2 cellular contexts compared by ENCODE assay signal in the genomic region with DNA sequence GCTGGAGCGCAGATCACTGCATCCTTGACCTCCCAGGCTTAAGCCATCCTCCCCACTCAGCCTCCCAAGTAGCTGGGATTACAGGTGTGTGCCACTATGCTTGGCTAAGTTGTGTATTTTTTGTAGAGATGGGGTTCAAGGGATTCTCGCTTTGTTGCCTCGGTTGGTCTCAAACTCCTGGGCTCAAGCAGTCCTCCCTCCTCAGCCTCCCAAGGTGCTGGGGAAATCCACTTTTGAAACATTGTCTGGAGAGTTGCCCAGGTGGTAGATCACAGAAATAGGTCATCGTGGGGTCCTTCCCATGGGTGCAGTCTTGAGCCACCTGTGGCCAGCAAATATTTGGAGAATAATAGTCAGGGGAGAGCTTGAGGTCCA.
TF ChIP-seq lines count a peak whose summit lies in the region.

No MANE protein-coding gene starts in this region.

TF ChIP-seq in A549, 52 proteins besides CTCF, POLR2A, EP300 and RAD21 (continued from another document):
- TF ChIP-seq CHD2 (IDR thresholded peaks at IDR 0.05; ENCODE audit: low read length, partially characterized antibody) = no peak
- TF ChIP-seq ZSCAN20 (CRISPR knock-in tag; IDR thresholded peaks at IDR 0.05) = no peak
- no peak for TF ChIP-seq CBX2 (IDR thresholded peaks at IDR 0.05; ENCODE audit: borderline replicate concordance, low read depth)
- TF ChIP-seq SMC3 (IDR thresholded peaks at IDR 0.05) = no peak
- TF ChIP-seq, protein P1, sequence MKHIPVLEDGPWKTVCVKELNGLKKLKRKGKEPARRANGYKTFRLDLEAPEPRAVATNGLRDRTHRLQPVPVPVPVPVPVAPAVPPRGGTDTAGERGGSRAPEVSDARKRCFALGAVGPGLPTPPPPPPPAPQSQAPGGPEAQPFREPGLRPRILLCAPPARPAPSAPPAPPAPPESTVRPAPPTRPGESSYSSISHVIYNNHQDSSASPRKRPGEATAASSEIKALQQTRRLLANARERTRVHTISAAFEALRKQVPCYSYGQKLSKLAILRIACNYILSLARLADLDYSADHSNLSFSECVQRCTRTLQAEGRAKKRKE (CRISPR knock-in tag; IDR thresholded peaks at IDR 0.05; ENCODE audit: low read depth) = no peak

TF ChIP-seq in IMR-90, 13 proteins besides CTCF, POLR2A, EP300 and RAD21 (continued from another document):
- TF ChIP-seq, protein P2, sequence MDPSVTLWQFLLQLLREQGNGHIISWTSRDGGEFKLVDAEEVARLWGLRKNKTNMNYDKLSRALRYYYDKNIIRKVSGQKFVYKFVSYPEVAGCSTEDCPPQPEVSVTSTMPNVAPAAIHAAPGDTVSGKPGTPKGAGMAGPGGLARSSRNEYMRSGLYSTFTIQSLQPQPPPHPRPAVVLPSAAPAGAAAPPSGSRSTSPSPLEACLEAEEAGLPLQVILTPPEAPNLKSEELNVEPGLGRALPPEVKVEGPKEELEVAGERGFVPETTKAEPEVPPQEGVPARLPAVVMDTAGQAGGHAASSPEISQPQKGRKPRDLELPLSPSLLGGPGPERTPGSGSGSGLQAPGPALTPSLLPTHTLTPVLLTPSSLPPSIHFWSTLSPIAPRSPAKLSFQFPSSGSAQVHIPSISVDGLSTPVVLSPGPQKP (IDR thresholded peaks at IDR 0.05; ENCODE audit: borderline replicate concordance, low read depth, low read length) = no peak
- TF ChIP-seq MAZ (IDR thresholded peaks at IDR 0.05; ENCODE audit: borderline replicate concordance, low read depth, low read length) = no peak
- TF ChIP-seq CEBPB (IDR thresholded peaks at IDR 0.05; ENCODE audit: low read depth, low read length) = no peak
- TF ChIP-seq, protein P3, sequence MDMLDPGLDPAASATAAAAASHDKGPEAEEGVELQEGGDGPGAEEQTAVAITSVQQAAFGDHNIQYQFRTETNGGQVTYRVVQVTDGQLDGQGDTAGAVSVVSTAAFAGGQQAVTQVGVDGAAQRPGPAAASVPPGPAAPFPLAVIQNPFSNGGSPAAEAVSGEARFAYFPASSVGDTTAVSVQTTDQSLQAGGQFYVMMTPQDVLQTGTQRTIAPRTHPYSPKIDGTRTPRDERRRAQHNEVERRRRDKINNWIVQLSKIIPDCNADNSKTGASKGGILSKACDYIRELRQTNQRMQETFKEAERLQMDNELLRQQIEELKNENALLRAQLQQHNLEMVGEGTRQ (IDR thresholded peaks at IDR 0.05; ENCODE audit: low read depth, low read length) = no peak
- TF ChIP-seq CHD1 (IDR thresholded peaks at IDR 0.05; ENCODE audit: low read depth, low read length) = no peak
- TF ChIP-seq BHLHE40 (IDR thresholded peaks at IDR 0.05; ENCODE audit: low read depth, low read length) = no peak
- TF ChIP-seq RCOR1 (IDR thresholded peaks at IDR 0.05; ENCODE audit: insufficient replicate concordance, low read length) = no peak
- no peak for TF ChIP-seq RFX5 (IDR thresholded peaks at IDR 0.05; ENCODE audit: low read depth, low read length)
- TF ChIP-seq NFE2L2 (IDR thresholded peaks at IDR 0.05; ENCODE audit: low read depth, low read length) = no peak
- TF ChIP-seq FOS (IDR thresholded peaks at IDR 0.05; ENCODE audit: low read depth, low read length) = no peak
